In genomic region chr14:36373982-36374673, GRCh38 we compare ENCODE assay signal across 8 cellular contexts. TPM values are rescaled to one million over a fixed set of nuclear protein-coding genes. Genes with fewer than 3 reads are reported as not detected.
DNase-seq lines count a peak whose midpoint lies in the region; ATAC-seq, FAIRE-seq and TF ChIP-seq lines count a peak whose summit lies in the region.

No MANE protein-coding gene starts in this region.

- TF ChIP-seq CTCF in astrocyte (IDR thresholded peaks at IDR 0.05; ENCODE audit: insufficient read depth, low read depth, low read length): peak; percentile 86

- H3K79me2 ChIP-seq in astrocyte (ENCODE audit: insufficient read depth, low read length): no peaks in the 10 kb centered on the region

- no peak overlapping the region for H3K4me2 ChIP-seq in astrocyte (ENCODE audit: low read length)

- H3K4me3 ChIP-seq in astrocyte (ENCODE audit: insufficient read depth, low read depth, low read length): no peak overlapping the region

- H3K36me3 ChIP-seq in astrocyte (ENCODE audit: insufficient read depth, low read length): no peaks in the 10 kb centered on the region

- no peak overlapping the region for H3K4me3 Mint-ChIP-seq in T-helper 17 cell
- no peak overlapping the region for H3K4me3 Mint-ChIP-seq in astrocyte (ENCODE audit: unreplicated experiment)

- peak; percentile 46 for ATAC-seq in Right ventricle myocardium inferior
- peak; percentile 93 for ATAC-seq in HG02884 (IDR thresholded peaks at IDR 0.05; ENCODE audit: unreplicated experiment)
- peak; percentile 96 for ATAC-seq in T-helper 17 cell

- H3K9ac ChIP-seq in astrocyte (ENCODE audit: low read length): no peak overlapping the region

- H3K36me3 Mint-ChIP-seq in T-helper 17 cell (ENCODE audit: low read depth): no peaks in the 10 kb centered on the region
- no peaks in the 10 kb centered on the region for H3K36me3 Mint-ChIP-seq in astrocyte (ENCODE audit: low read depth, unreplicated experiment)

- H4K20me1 ChIP-seq in astrocyte (ENCODE audit: insufficient read depth, low read length): no peaks in the 10 kb centered on the region

- no peak overlapping the region for H2AFZ ChIP-seq in astrocyte (ENCODE audit: low read depth, low read length)

- peaks cover 34% of the 10 kb centered on the region for H3K27me3 Mint-ChIP-seq in T-helper 17 cell
- peaks cover 7% of the 10 kb centered on the region for H3K27me3 Mint-ChIP-seq in astrocyte (ENCODE audit: low read depth, unreplicated experiment)

- no peaks in the 10 kb centered on the region for H3K4me1 ChIP-seq in astrocyte (ENCODE audit: insufficient read depth, low read length)

- DNase-seq in Right ventricle myocardium inferior (ENCODE audit: missing footprints) (no peak), cardiac septum (ENCODE audit: low spot score) (no peak), NCI-H1694 (lab: John Stamatoyannopoulos, UW) (peak; percentile 73), T-helper 17 cell (peak; percentile 18 to 58 (median 32)), astrocyte (ENCODE audit: low read depth) (peak; percentile 52), iPS DF 19.7 (ENCODE audit: low read depth, low spot score) (peak; percentile 60)
- peak; percentile 65 for DNase-seq in stimulated activated CD4-positive, alpha-beta T cell treated with anti-CD3 and anti-CD28 coated beads, Interleukin-12 subunit alpha, Interleukin-12 subunit beta, amount 100 ng/mL, for 4 hours

- no peaks in the 10 kb centered on the region for H3K9me3 ChIP-seq in T-helper 17 cell (ENCODE audit: control insufficient read depth, low read length, poor library complexity, severe bottlenecking)
- H3K9me3 ChIP-seq in astrocyte (ENCODE audit: insufficient read depth, low read depth, low read length): no peaks in the 10 kb centered on the region

- no peak overlapping the region for H3K27ac ChIP-seq in astrocyte (ENCODE audit: low read depth, low read length)

- no peaks in the 10 kb centered on the region for H3K9me3 Mint-ChIP-seq in astrocyte (ENCODE audit: unreplicated experiment)

- H3K4me1 Mint-ChIP-seq in T-helper 17 cell (peaks cover 5% of the 10 kb centered on the region), astrocyte (ENCODE audit: low read depth, unreplicated experiment) (no peaks in the 10 kb centered on the region)

- H3K27me3 ChIP-seq in astrocyte (ENCODE audit: insufficient read depth, low read length): no peaks in the 10 kb centered on the region

- no peak overlapping the region for H3K27ac Mint-ChIP-seq in T-helper 17 cell
- H3K27ac Mint-ChIP-seq in astrocyte (ENCODE audit: unreplicated experiment): no peak overlapping the region

- intact Hi-C loops in Right ventricle myocardium inferior (cut with DNase I) (loop anchor here (10.0 kb wide), 1 partner anchor 169 kb away; no protein-coding TSS in a partner anchor), cardiac septum (cut with DNase I) (no loop called here)

- no peak for FAIRE-seq in astrocyte (lab: Jason Lieb, UNC)

RNA-seq across cellular contexts. Expression of gene MBIP, which starts 53.7 kb away (rescaled TPM):
- total RNA-seq in Right ventricle myocardium inferior (8.9 TPM), cardiac septum (12.1 TPM), T-helper 17 cell (10 to 100 TPM; 44.3 to 46.4 TPM), astrocyte (19.6 and 22.3 TPM in 2 replicates)

Comparison
In these comparisons a context has a peak if more than half of its experiments do, and no peak if none do; other contexts are left out.
1. ATAC-seq: peak in every context shown above with its lines; median percentile 96 in T-helper 17 cell; 93 in HG02884; 46 in Right ventricle myocardium inferior.
2. DNase-seq: peak in NCI-H1694 (single experiment), T-helper 17 cell (3 of 3), astrocyte (single experiment), iPS DF 19.7 (single experiment) and stimulated activated CD4-positive, alpha-beta T cell treated with anti-CD3 and anti-CD28 coated beads, Interleukin-12 subunit alpha, Interleukin-12 subunit beta, amount 100 ng/mL, for 4 hours (single experiment); none in Right ventricle myocardium inferior (single experiment) and cardiac septum (single experiment).